Comparison of ENCODE assay signal across 8 cellular contexts in the genomic region with DNA sequence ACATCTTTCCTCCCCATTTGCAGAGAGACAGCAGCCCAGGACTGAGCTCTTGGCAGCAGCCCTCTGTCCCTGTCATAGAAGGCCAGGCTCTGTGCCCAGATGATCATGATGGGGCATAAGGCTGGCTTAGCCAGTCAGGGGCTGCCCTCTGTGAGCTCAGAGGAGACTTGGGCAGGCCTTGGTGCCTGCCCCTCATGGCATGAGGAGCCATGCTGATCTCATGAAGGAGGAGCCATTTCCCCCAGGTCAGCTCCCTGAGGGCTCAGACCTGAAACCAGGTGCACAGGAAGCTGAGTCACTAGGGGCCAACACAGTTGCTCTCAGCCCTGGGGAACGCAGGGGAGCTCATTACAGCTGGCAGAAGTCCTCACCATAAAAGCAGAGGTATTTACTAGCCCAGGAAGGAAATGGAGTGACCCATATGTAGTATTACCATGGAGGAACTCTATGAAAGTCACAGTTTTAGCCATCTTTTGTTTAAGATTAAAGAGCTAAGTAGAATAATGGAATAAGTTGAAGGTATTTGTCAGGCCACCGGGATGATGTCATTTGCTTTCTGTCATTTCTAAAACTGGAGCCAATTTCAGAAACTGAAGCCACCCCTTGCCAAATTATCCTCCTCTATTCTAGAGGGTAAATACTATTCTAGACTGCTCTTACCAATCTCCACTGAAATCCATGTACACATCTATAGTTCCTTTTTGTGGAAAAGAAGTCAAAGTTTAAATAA.
DNase-seq lines count a peak whose midpoint lies in the region; ATAC-seq and TF ChIP-seq lines count a peak whose summit lies in the region.

No MANE protein-coding gene starts in this region.

- H3K27ac Mint-ChIP-seq in CD14-positive monocyte: peak overlapping the region in 2 of 7 donors; percentile 36 to 58

- peaks cover 0 to 10% (median 2%) of the 10 kb centered on the region in 3 donors for H3K27me3 Mint-ChIP-seq in CD14-positive monocyte (ENCODE audit: low read depth in 3 of 3)

- peaks cover 33% of the 10 kb centered on the region for H3K4me1 Mint-ChIP-seq in CD14-positive monocyte

- DNase-seq in GM13977 (ENCODE audit: low spot score) (peak; percentile 72), germinal center (ENCODE audit: low spot score) (peak; percentile 28), CD14-positive monocyte (ENCODE audit: low spot score) (no peak), SIG-M5 treated with dmso at 0.1 percent for 504 hours (lab: John Stamatoyannopoulos, UW; ENCODE audit: unreplicated experiment) (no peak), NCI-H2107 treated with DMSO at 0.1 percent for 48 hours (lab: John Stamatoyannopoulos, UW; ENCODE audit: unreplicated experiment) (no peak)
- DNase-seq in stimulated activated naive CD4-positive, alpha-beta T cell treated with Interleukin-2 at 50 U/mL for 16 hours (lab: John Stamatoyannopoulos, UW): no peak

- peaks cover 0 to 2% (median 2%) of the 10 kb centered on the region in 7 donors for H3K9me3 Mint-ChIP-seq in CD14-positive monocyte

- TF ChIP-seq CTCF in GM13977 (IDR thresholded peaks at IDR 0.05; ENCODE audit: extremely low read depth, insufficient read depth, missing control alignments) (no peak), CD14-positive monocyte (IDR thresholded peaks at IDR 0.05) (no peak)

- intact Hi-C loops in CD14-positive monocyte (cut with micrococcal nuclease): no loop called here

- H3K36me3 Mint-ChIP-seq in CD14-positive monocyte: no peaks in the 10 kb centered on the region

- in situ Hi-C loops in GM13977 (cut with MboI; ENCODE audit: low pct_unique_long_range_greater_than_20kb, low sequenced_read_pairs, unreplicated experiment): no loop called here

- ATAC-seq in GM19468 (IDR thresholded peaks at IDR 0.05; ENCODE audit: extremely low read depth, unreplicated experiment): peak; percentile 97
- ATAC-seq in HG03354 (IDR thresholded peaks at IDR 0.05; ENCODE audit: poor library complexity, severe bottlenecking, unreplicated experiment): peak; percentile 98

- no peak overlapping the region for H3K4me3 Mint-ChIP-seq in CD14-positive monocyte

Comparison
In these comparisons a context has a peak if more than half of its experiments do, and no peak if none do; other contexts are left out.
1. DNase-seq: peak in GM13977 (single experiment) and germinal center (single experiment); none in stimulated activated naive CD4-positive, alpha-beta T cell treated with Interleukin-2 at 50 U/mL for 16 hours (single experiment), CD14-positive monocyte (single experiment), SIG-M5 treated with dmso at 0.1 percent for 504 hours (single experiment) and NCI-H2107 treated with DMSO at 0.1 percent for 48 hours (single experiment).